Comparison of ENCODE assay signal across 7 cellular contexts in genomic region chr15:96132126-96132525, GRCh38.
"Had no signal": no experiment of that assay in that cellular context is flagged by ENCODE, and none has a peak within 500 bp of the region (broad histone marks: within the 10 kb centered on the region; RNA-seq: fewer than 3 reads in every experiment).

No MANE protein-coding gene starts in this region.

- H3K27ac ChIP-seq: HL-60, KMS-11 had no signal

- H3K9ac ChIP-seq: KMS-11 had no signal

- ATAC-seq: HepG2 had no signal

- DNase-seq: IMR-90, KBM-7, KG1 had no signal

- FAIRE-seq: HepG2, HTR-8/SVneo had no signal

- H3K4me2 ChIP-seq: KMS-11 had no signal
